In the genomic region with DNA sequence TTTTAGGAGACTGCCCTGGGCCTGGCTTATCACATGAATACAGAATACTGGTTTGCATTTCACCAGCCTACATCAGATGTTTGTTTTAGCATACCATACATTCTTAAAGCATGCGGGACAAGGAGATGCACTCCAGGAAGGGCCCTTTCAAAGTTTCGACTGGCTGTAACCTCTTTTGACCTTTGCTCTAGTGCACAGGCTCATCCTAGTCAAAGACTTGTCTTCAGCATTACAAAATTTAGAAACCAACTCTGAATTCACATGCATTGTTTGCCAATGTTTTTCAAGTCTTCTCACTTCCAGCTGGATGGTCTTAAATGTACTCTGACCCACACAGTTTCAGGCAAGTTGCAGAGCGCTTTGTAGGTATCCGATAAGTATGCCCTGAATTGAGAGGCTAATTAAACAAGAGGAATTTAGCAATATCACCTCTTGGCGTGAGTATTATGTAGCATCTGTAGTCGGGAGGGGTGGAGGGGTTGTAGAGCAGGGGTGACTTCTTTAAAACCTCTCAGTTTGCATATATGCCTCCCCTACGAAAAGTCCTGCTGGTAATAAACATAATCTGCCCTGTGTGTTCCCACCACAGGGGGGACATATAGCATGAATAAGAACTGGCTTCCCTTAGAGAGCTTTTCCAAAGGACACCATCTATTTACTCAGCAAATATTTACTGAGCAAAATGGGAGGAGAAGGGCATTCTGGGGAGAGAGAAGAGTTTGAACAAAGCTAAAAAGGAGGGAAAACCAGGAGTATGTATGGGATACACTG, we compare ENCODE assay signal across 8 cellular contexts. TPM values are rescaled to one million over a fixed set of nuclear protein-coding genes. Genes with fewer than 3 reads are reported as not detected.
DNase-seq lines count a peak whose midpoint lies in the region; ATAC-seq, FAIRE-seq and TF ChIP-seq lines count a peak whose summit lies in the region.

No MANE protein-coding gene starts in this region.

- FAIRE-seq in kidney (lab: Jason Lieb, UNC) = no peak
- no peak for FAIRE-seq in GM19239 (lab: Jason Lieb, UNC)

- no peak overlapping the region for H3K27ac Mint-ChIP-seq in immature natural killer cell

- H3K9me3 ChIP-seq in left lung (no peaks in the 10 kb centered on the region), kidney (ENCODE audit: control insufficient read depth in 1 of 2, low read length in 2 of 2) (no peaks in the 10 kb centered on the region)

- H3K4me1 Mint-ChIP-seq in immature natural killer cell = no peaks in the 10 kb centered on the region

- no peaks in the 10 kb centered on the region for H3K9me3 Mint-ChIP-seq in immature natural killer cell

- H3K4me1 ChIP-seq in left lung (no peaks in the 10 kb centered on the region), kidney (ENCODE audit: control insufficient read depth in 1 of 2, insufficient read depth in 1 of 2, low read depth in 1 of 2, low read length in 2 of 2) (peaks cover 11 to 14% of the 10 kb centered on the region in 2 donors)

- DNase-seq in AG09319 (ENCODE audit: extremely low read depth, low read depth) = peak; percentile 48
- peak; percentile 76 for DNase-seq in M059J (ENCODE audit: low read depth)
- peak; percentile 77 for DNase-seq in amniotic epithelial cell (ENCODE audit: low read depth)
- no peak for DNase-seq in left lung
- DNase-seq in kidney = no peak
- DNase-seq in immature natural killer cell = no peak
- no peak for DNase-seq in Ammon's horn (ENCODE audit: low spot score)
- no peak for DNase-seq in GM19239 (ENCODE audit: insufficient read length, low spot score)

- no peak overlapping the region for H3K4me3 ChIP-seq in left lung
- no peak overlapping the region for H3K4me3 ChIP-seq in kidney (ENCODE audit: low read length in 2 of 2)

- TF ChIP-seq CTCF in AG09319 (IDR thresholded peaks at IDR 0.05; ENCODE audit: low read depth, low read length) (no peak), left lung (IDR thresholded peaks at IDR 0.05) (no peak), kidney (IDR thresholded peaks at IDR 0.05; ENCODE audit: borderline replicate concordance, extremely low read depth, insufficient read depth) (no peak)

- H3K27me3 ChIP-seq in left lung = no peaks in the 10 kb centered on the region

- peaks cover 0 to 4% (median 0%) of the 10 kb centered on the region in 3 donors for H3K36me3 Mint-ChIP-seq in immature natural killer cell

- H3K4me3 Mint-ChIP-seq in immature natural killer cell = no peak overlapping the region

- peak; percentile 94 for ATAC-seq in left lung

- H3K36me3 ChIP-seq in left lung (no peaks in the 10 kb centered on the region), kidney (ENCODE audit: control insufficient read depth in 1 of 2, insufficient read depth in 2 of 2, low read length in 2 of 2) (no peaks in the 10 kb centered on the region)

- H3K27me3 Mint-ChIP-seq in immature natural killer cell (ENCODE audit: low read depth in 3 of 3) = peaks cover 0 to 14% (median 12%) of the 10 kb centered on the region in 3 donors

- peak overlapping the region in 1 of 2 donors; percentile 62 for H3K27ac ChIP-seq in left lung
- no peak overlapping the region for H3K27ac ChIP-seq in kidney (ENCODE audit: low read depth in 2 of 2, low read length in 2 of 2)

- H3K9ac ChIP-seq in kidney (ENCODE audit: low read length in 2 of 2) = no peak overlapping the region

- intact Hi-C loops in left lung (cut with DNase I) = no loop called here
- intact Hi-C loops in kidney (cut with DNase I) = no loop called here

RNA-seq across cellular contexts. Expression of gene AHCYL1, which starts 24.4 kb away (rescaled TPM):
- total RNA-seq in M059J (2014; rRNA removed; shearing (Covaris generic)) = 40.6 and 64.3 TPM in 2 replicates
- 100 to 1,000 TPM in 1 of 2 donors, 10 to 100 TPM in 1; 79.3 to 116 TPM for total RNA-seq in left lung
- 125 TPM for total RNA-seq in kidney
- polyA plus RNA-seq in kidney (ENCODE audit: insufficient read depth, low read depth, low replicate concordance) = 103 TPM
- polyA plus RNA-seq in immature natural killer cell = 10 to 100 TPM; 30.2 to 75.4 (median 46.4) TPM

RNA-seq across cellular contexts. Expression of gene CSF1, which starts 49.5 kb away (rescaled TPM):
- 92.8 and 118 TPM in 2 replicates for total RNA-seq in M059J (2014; rRNA removed; shearing (Covaris generic))
- total RNA-seq in left lung (10 to 100 TPM; 45.7 to 68.0 TPM), kidney (33.8 TPM)
- polyA plus RNA-seq in kidney (ENCODE audit: insufficient read depth, low read depth, low replicate concordance) (11.1 TPM), immature natural killer cell (under 1 TPM; 0.55 to 0.97 (median 0.65) TPM)

Comparison
In these comparisons a context has a peak if more than half of its experiments do, and no peak if none do; other contexts are left out.
1. DNase-seq: peak in AG09319 (single experiment), M059J (single experiment) and amniotic epithelial cell (single experiment); none in left lung (0 of 2), kidney (single experiment), immature natural killer cell (0 of 3), Ammon's horn (single experiment) and GM19239 (single experiment).